In the genomic region with DNA sequence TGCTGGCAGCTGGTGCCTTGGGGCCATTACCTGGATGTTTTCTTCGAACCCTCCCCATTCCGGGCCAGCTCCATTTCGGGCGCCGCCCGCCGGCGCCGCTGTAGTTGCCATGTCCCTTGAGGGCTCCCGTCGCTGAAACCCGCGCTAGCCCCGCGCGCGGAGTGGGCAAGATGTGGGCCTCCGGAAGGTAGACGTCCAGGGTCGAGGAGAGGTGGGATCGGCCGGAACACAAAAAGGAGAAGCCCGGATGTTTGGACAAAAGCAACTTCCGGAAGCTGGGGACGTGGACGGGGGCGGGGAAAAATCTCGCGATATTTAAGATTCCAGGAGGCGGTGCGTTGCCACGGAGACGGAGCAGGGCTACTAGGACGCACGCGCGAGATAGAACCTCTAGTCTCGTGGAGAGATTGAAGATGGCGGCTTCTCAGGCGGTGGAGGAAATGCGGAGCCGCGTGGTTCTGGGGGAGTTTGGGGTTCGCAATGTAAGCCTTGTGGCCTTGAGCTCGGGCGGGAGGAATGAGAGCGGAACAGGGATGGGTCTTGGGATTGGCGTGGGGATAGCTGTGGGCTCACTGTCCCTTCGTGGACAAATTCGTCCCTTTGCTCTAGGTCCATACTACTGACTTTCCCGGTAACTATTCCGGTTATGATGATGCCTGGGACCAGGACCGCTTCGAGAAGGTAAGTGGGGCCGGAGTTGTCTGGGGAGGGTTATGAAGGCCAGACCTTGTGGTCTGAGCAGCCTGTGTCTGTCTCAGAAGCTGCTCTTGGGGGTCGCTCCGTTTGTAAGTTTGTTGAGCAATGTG, we compare ENCODE assay signal across 8 cellular contexts. TPM values are rescaled to one million over a fixed set of nuclear protein-coding genes. Genes with fewer than 3 reads are reported as not detected.
DNase-seq lines count a peak whose midpoint lies in the region; TF ChIP-seq lines count a peak whose summit lies in the region.

A gene with protein sequence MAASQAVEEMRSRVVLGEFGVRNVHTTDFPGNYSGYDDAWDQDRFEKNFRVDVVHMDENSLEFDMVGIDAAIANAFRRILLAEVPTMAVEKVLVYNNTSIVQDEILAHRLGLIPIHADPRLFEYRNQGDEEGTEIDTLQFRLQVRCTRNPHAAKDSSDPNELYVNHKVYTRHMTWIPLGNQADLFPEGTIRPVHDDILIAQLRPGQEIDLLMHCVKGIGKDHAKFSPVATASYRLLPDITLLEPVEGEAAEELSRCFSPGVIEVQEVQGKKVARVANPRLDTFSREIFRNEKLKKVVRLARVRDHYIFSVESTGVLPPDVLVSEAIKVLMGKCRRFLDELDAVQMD (plus strand): TSS at position 393 of the 806 bp plus-strand sequence. CDS start 21 bp downstream, at position 414.
Gene YIPF3 (minus strand): TSS at position 230 of the 806 bp plus-strand sequence. CDS start 119 bp downstream, at position 111.

- DNase-seq in ELR (ENCODE audit: low read depth) (peak; percentile 100), H7 (peak; percentile 98), M059J (ENCODE audit: low read depth) (peak; percentile 99), fibroblast of the conjunctiva (ENCODE audit: low read depth) (peak; percentile 97), stomach (peak; percentile 99)
- peak; percentile 93 for DNase-seq in activated T-helper 9 cell treated with anti-CD3 and anti-CD28 coated beads, Interleukin-2, amount 50 U/mL, for 16 hours (ENCODE audit: low read depth)

- H3K9ac ChIP-seq in neural cell (ENCODE audit: low read length), result peak within 1 kb of the TSS; percentile 99

- peak within 1 kb of the TSS; percentile 81 for H2AFZ ChIP-seq in neural cell (ENCODE audit: low read depth, low read length)

- peak within 1 kb of the TSS; percentile 69 for H3K4me3 ChIP-seq in H7 (ENCODE audit: insufficient read depth, low read depth, low read length)
- peak within 1 kb of the TSS; percentile 99 for H3K4me3 ChIP-seq in neural cell (ENCODE audit: low read length)
- H3K4me3 ChIP-seq in stomach, result peak within 1 kb of the TSS; percentile 75 to 98 (median 94)

- peak within 1 kb of the TSS; percentile 87 for H3K4me2 ChIP-seq in neural cell (ENCODE audit: low read length)

- H3K9me2 ChIP-seq in neural cell (ENCODE audit: insufficient read depth, low read length), result no peaks in the 10 kb centered on the region

- intact Hi-C loops in stomach (cut with DNase I; ENCODE audit: low total_unique reads), result no loop called here

- H3K79me2 ChIP-seq in neural cell (replicated peaks; ENCODE audit: insufficient read depth, low read length), result peaks cover 44% of the 10 kb centered on the region

- no peaks in the 10 kb centered on the region for H4K20me1 ChIP-seq in neural cell (ENCODE audit: insufficient read depth)

- TF ChIP-seq POLR2A in Raji (IDR thresholded peaks at IDR 0.05; ENCODE audit: insufficient read depth, low read depth, low read length) (peak; percentile 98), stomach (IDR thresholded peaks at IDR 0.05) (peak in 1 of 4 donors; percentile 25)

- no peaks in the 10 kb centered on the region for H3K9me3 ChIP-seq in neural cell (ENCODE audit: low read length)
- no peaks in the 10 kb centered on the region for H3K9me3 ChIP-seq in stomach

- 0 to 1% (median 0%) methylated on average over 45 to 57 of the region's 57 CpGs for WGBS in stomach, 5 donors

- H3K36me3 ChIP-seq in H7 (replicated peaks; ENCODE audit: control insufficient read depth, insufficient read depth, low read length) (peaks cover 45% of the 10 kb centered on the region), neural cell (ENCODE audit: insufficient read depth, low read length) (no peaks in the 10 kb centered on the region), stomach (peaks cover 53 to 70% (median 65%) of the 10 kb centered on the region in 4 donors)

- H3K27me3 ChIP-seq in H7 (ENCODE audit: control insufficient read depth, insufficient read depth, low read length), result no peaks in the 10 kb centered on the region
- no peaks in the 10 kb centered on the region for H3K27me3 ChIP-seq in neural cell (ENCODE audit: insufficient read depth, low read depth, low read length)
- H3K27me3 ChIP-seq in stomach, result no peaks in the 10 kb centered on the region

- peaks cover 29 to 52% (median 46%) of the 10 kb centered on the region in 4 donors for H3K4me1 ChIP-seq in stomach

- H3K27ac ChIP-seq in neural cell (ENCODE audit: low read length) (peak within 1 kb of the TSS; percentile 95), stomach (peak within 1 kb of the TSS; percentile 86 to 93 (median 87))

- TF ChIP-seq RAD21 in neural cell (conservative IDR thresholded peaks at IDR 0.05), result no peak

- no peaks in the 10 kb centered on the region for H3F3A ChIP-seq in neural cell (ENCODE audit: insufficient read depth, low read length, poor library complexity, severe bottlenecking)

- TF ChIP-seq EP300 in neural cell (conservative IDR thresholded peaks at IDR 0.05; ENCODE audit: poor library complexity, severe bottlenecking), result peak; percentile 48
- peak; percentile 9 for TF ChIP-seq EP300 in stomach (IDR thresholded peaks at IDR 0.05)

- no peak for TF ChIP-seq CTCF in neural cell (IDR thresholded peaks at IDR 0.05; ENCODE audit: poor library complexity, severe bottlenecking)
- TF ChIP-seq CTCF in stomach (IDR thresholded peaks at IDR 0.05), result no peak

TF ChIP-seq in neural cell, 6 proteins besides CTCF, POLR2A, EP300 and RAD21:
- TF ChIP-seq EZH2 (IDR thresholded peaks at IDR 0.05; ENCODE audit: borderline replicate concordance, insufficient read depth, low read length, poor library complexity, severe bottlenecking) (no peak), MXI1 (conservative IDR thresholded peaks at IDR 0.05; ENCODE audit: poor library complexity, severe bottlenecking) (peak; percentile 99), TAF1 (IDR thresholded peaks at IDR 0.05; ENCODE audit: low read depth) (peak; percentile 89), SMC3 (conservative IDR thresholded peaks at IDR 0.05; ENCODE audit: poor library complexity) (no peak), POLR2AphosphoS5 (IDR thresholded peaks at IDR 0.05) (peak; percentile 96)
- TF ChIP-seq, protein P1, sequence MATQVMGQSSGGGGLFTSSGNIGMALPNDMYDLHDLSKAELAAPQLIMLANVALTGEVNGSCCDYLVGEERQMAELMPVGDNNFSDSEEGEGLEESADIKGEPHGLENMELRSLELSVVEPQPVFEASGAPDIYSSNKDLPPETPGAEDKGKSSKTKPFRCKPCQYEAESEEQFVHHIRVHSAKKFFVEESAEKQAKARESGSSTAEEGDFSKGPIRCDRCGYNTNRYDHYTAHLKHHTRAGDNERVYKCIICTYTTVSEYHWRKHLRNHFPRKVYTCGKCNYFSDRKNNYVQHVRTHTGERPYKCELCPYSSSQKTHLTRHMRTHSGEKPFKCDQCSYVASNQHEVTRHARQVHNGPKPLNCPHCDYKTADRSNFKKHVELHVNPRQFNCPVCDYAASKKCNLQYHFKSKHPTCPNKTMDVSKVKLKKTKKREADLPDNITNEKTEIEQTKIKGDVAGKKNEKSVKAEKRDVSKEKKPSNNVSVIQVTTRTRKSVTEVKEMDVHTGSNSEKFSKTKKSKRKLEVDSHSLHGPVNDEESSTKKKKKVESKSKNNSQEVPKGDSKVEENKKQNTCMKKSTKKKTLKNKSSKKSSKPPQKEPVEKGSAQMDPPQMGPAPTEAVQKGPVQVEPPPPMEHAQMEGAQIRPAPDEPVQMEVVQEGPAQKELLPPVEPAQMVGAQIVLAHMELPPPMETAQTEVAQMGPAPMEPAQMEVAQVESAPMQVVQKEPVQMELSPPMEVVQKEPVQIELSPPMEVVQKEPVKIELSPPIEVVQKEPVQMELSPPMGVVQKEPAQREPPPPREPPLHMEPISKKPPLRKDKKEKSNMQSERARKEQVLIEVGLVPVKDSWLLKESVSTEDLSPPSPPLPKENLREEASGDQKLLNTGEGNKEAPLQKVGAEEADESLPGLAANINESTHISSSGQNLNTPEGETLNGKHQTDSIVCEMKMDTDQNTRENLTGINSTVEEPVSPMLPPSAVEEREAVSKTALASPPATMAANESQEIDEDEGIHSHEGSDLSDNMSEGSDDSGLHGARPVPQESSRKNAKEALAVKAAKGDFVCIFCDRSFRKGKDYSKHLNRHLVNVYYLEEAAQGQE (IDR thresholded peaks at IDR 0.05; ENCODE audit: borderline replicate concordance), result peak; percentile 93

RNA-seq across cellular contexts. Expression of the first gene that starts in this region (rescaled TPM):
- 40.3 and 40.8 TPM in 2 replicates for total RNA-seq in H7 (2014; rRNA removed; shearing (Covaris generic))
- total RNA-seq in M059J (2014; rRNA removed; shearing (Covaris generic)), result 21.8 and 27.8 TPM in 2 replicates
- polyA plus RNA-seq in neural cell (62.0 and 88.7 TPM in 2 replicates), stomach (10 to 100 TPM; 14.7 to 36.2 (median 23.3) TPM)
- polyA minus RNA-seq in neural cell, result 28.5 and 31.4 TPM in 2 replicates
- 10 to 100 TPM; 16.9 to 31.6 (median 26.8) TPM for total RNA-seq in stomach

RNA-seq across cellular contexts. Expression of gene YIPF3, which starts in this region (rescaled TPM):
- 92.9 and 102 TPM in 2 replicates for total RNA-seq in H7 (2014; rRNA removed; shearing (Covaris generic))
- 175 and 194 TPM in 2 replicates for total RNA-seq in M059J (2014; rRNA removed; shearing (Covaris generic))
- polyA plus RNA-seq in neural cell (236 and 244 TPM in 2 replicates), stomach (10 to 100 TPM; 49.3 to 77.4 (median 53.2) TPM)
- polyA minus RNA-seq in neural cell, result 99.9 and 104 TPM in 2 replicates
- 100 to 1,000 TPM in 1 of 5 donors, 10 to 100 TPM in 4; 18.7 to 107 (median 62.0) TPM for total RNA-seq in stomach

Comparison
In these comparisons a context has a peak if more than half of its experiments do, and no peak if none do; other contexts are left out.
1. Peak in every context shown above with its lines: DNase-seq, H3K4me3 ChIP-seq and H3K27ac ChIP-seq.